ENCODE assay signal across 8 cellular contexts in genomic region chr5:168486136-168486879, GRCh38. TPM values are rescaled to one million over a fixed set of nuclear protein-coding genes. Genes with fewer than 3 reads are reported as not detected.
A peak's percentile ranks its signal among the peaks of the same experiment; 100 is the strongest.
DNase-seq lines count a peak whose midpoint lies in the region; ATAC-seq and TF ChIP-seq lines count a peak whose summit lies in the region.

Gene RARS1, plus strand, starts transcription at chr5:168486471. Its CDS starts 28 bp downstream, at chr5:168486499.

- 0% methylated on average over 40 of the region's 40 CpGs for WGBS in lung, 2 donors

- H3K9me3 ChIP-seq in lung (ENCODE audit: control insufficient read depth in 2 of 2, insufficient read depth in 1 of 2, low read length in 1 of 2) = no peaks in the 10 kb centered on the region

- peak; percentile 78 for TF ChIP-seq CTCF in lung (IDR thresholded peaks at IDR 0.05; ENCODE audit: control extremely low read depth, extremely low read depth)

- ATAC-seq in GM19468 (IDR thresholded peaks at IDR 0.05; ENCODE audit: extremely low read depth, unreplicated experiment) (peak; percentile 36), lung (ENCODE audit: insufficient read depth, low FRiP score) (peak; percentile 96)

- no peaks in the 10 kb centered on the region for H3K27me3 ChIP-seq in lung (ENCODE audit: control insufficient read depth, insufficient read depth)

- H3K4me3 ChIP-seq in lung = peak within 1 kb of the TSS; percentile 87

- peaks cover 8 to 17% of the 10 kb centered on the region in 2 donors for H3K36me3 ChIP-seq in lung (ENCODE audit: control insufficient read depth in 2 of 2, insufficient read depth in 2 of 2, low read length in 2 of 2)

- DNase-seq in COR-L47 (lab: John Stamatoyannopoulos, UW) = peak; percentile 87
- DNase-seq in HS-5 (ENCODE audit: low read depth) = peak; percentile 68
- DNase-seq in NK-92 (lab: John Stamatoyannopoulos, UW; ENCODE audit: unreplicated experiment) = peak; percentile 23
- DNase-seq in activated CD8-positive, alpha-beta memory T cell treated with anti-CD3 and anti-CD28 coated beads for 24 hours = peak; percentile 95
- DNase-seq in effector CD8-positive, alpha-beta T cell (lab: John Stamatoyannopoulos, UW) = peak; percentile 75
- peak; percentile 94 for DNase-seq in lung (ENCODE audit: low spot score)
- peak; percentile 74 to 79 (median 77) for DNase-seq in stimulated activated CD4-positive, alpha-beta T cell treated with anti-CD3 and anti-CD28 coated beads, TNF-alpha, amount 100 ng/mL, for 4 hours (ENCODE audit: low read depth in 3 of 3)

- H3K27ac ChIP-seq in lung (ENCODE audit: low read depth in 1 of 2, low read length in 1 of 2) = peak within 1 kb of the TSS; percentile 50 to 71

- peaks cover 3 to 7% of the 10 kb centered on the region in 2 donors for H3K4me1 ChIP-seq in lung (ENCODE audit: control insufficient read depth in 2 of 2, insufficient read depth in 2 of 2, low read length in 2 of 2)

RNA-seq across cellular contexts. Expression of gene RARS1, which starts in this region (rescaled TPM):
- 100 to 1,000 TPM in 1 of 2 donors, 10 to 100 TPM in 1; 56.6 to 116 TPM for total RNA-seq in lung
- polyA plus RNA-seq in lung = 10 to 100 TPM; 28.5 to 38.9 TPM

Comparison
In these comparisons a context has a peak if more than half of its experiments do, and no peak if none do; other contexts are left out.
1. Peak in every context shown above with its lines: DNase-seq, ATAC-seq, H3K4me3 ChIP-seq and H3K27ac ChIP-seq.
2. DNase-seq: peak in every context shown above with its lines; median percentile 95 in activated CD8-positive, alpha-beta memory T cell treated with anti-CD3 and anti-CD28 coated beads for 24 hours; 94 in lung; 87 in COR-L47; 77 in stimulated activated CD4-positive, alpha-beta T cell treated with anti-CD3 and anti-CD28 coated beads, TNF-alpha, amount 100 ng/mL, for 4 hours; 75 in effector CD8-positive, alpha-beta T cell; 68 in HS-5; 23 in NK-92.